ENCODE assay signal across 1 cellular context in the genomic region with DNA sequence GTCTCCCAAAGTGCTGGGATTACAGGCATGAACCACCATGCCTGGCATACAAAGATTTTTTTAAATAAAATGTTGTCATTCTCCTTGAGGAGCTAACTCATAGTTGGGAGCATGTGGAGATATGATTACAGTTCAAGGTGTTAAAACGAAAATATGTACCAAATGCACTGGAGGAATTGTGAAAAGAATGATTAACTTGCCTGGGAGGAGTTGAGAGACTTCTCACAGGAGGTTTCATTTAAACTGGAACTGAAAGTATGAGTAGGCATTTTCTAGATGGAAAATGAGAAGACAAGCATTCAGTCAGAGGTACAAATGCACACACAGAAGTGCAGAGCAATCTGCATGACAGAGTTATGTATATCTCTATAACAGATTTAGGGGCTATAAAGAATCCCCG.
TF ChIP-seq lines count a peak whose summit lies in the region.

No MANE protein-coding gene starts in this region.

TF ChIP-seq in K562, 482 proteins besides CTCF, POLR2A, EP300 and RAD21:
- TF ChIP-seq, protein P1, sequence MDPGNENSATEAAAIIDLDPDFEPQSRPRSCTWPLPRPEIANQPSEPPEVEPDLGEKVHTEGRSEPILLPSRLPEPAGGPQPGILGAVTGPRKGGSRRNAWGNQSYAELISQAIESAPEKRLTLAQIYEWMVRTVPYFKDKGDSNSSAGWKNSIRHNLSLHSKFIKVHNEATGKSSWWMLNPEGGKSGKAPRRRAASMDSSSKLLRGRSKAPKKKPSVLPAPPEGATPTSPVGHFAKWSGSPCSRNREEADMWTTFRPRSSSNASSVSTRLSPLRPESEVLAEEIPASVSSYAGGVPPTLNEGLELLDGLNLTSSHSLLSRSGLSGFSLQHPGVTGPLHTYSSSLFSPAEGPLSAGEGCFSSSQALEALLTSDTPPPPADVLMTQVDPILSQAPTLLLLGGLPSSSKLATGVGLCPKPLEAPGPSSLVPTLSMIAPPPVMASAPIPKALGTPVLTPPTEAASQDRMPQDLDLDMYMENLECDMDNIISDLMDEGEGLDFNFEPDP (CRISPR knock-in tag; IDR thresholded peaks at IDR 0.05): no peak
- 0 out of 2 replicates have a peak, but pooled peaks have one; percentile 3 for TF ChIP-seq NFE2 (IDR thresholded peaks at IDR 0.05; ENCODE audit: low read depth)
